In the genomic region with DNA sequence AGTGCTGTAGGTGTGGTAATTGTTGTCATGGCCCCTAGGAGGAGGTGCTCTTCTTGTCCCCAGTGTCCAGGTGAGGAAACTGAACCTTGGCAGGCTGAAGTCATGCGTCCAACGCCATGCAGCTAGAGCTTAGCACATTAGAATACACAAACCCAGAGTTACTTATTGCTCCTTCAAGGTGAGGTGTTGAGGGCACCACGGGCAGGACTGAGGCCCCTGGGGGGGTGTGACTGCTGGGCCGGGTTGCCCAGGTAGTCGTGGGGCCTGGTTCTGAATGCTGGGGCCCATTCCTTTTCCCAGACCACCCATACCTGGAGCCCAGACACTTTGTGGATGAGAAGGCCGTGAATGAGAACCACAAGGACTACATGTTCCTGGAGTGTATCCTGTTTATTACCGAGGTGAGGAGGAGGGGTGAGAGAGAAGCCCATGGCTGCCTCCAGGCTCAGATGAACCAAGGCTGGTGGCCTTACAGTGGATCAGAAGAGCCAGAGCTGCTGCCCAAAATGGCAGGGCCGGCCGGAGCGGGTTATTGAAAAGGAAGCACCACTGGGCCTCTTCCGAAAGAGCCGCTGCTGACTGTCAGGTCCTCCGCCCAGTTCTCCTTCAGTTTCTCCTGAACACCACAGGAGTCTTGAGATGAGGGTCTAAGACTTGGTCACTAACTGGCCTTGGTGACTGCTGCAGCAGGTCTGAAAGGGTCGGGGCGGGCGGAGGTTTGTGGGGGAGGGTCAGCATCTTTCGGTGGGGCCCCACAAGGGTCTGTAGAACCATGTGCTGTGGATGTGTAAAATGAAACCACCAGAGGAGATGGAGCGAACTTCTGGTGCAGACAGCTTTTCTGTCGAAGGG, we compare ENCODE assay signal across 12 cellular contexts. TPM values are rescaled to one million over a fixed set of nuclear protein-coding genes. Genes with fewer than 3 reads are reported as not detected.
DNase-seq lines count a peak whose midpoint lies in the region; ATAC-seq lines count a peak whose summit lies in the region.
"Had no signal": no experiment of that assay in that cellular context is flagged by ENCODE, and none has a peak within 500 bp of the region (broad histone marks: within the 10 kb centered on the region; RNA-seq: fewer than 3 reads in every experiment).

No MANE protein-coding gene starts in this region.

- H3K27ac Mint-ChIP-seq in T-helper 2 cell treated with Interferon-gamma antibody and Interleukin-4, amounts not matched to agents 5 μg/mL and 100 μg/mL, for 36 hours: peak overlapping the region; percentile 7
- H3K27ac Mint-ChIP-seq: T-cell had no signal

- H3K4me1 ChIP-seq in mucosa of rectum (ENCODE audit: control insufficient read depth in 2 of 2, insufficient read depth in 2 of 2, low read length in 2 of 2): peaks cover 31 to 36% of the 10 kb centered on the region in 2 donors

- H3K9me3 Mint-ChIP-seq in T-helper 2 cell treated with Interferon-gamma antibody and Interleukin-4, amounts not matched to agents 5 μg/mL and 100 μg/mL, for 36 hours: no peaks in the 10 kb centered on the region
- H3K9me3 Mint-ChIP-seq: T-cell had no signal

- no peaks in the 10 kb centered on the region for H3K27me3 ChIP-seq in mucosa of rectum (ENCODE audit: control insufficient read depth in 2 of 2, insufficient read depth in 2 of 2, low read length in 2 of 2)
- H3K27me3 ChIP-seq: neutrophil had no signal

- DNase-seq in T-helper 2 cell treated with Interferon-gamma antibody and Interleukin-4, amounts not matched to agents 5 μg/mL and 100 μg/mL, for 36 hours (ENCODE audit: low spot score): no peak
- no peak for DNase-seq in T-helper 2 cell
- no peak for DNase-seq in caudate nucleus (lab: John Stamatoyannopoulos, UW)
- DNase-seq in left lobe of liver (ENCODE audit: low spot score): no peak
- DNase-seq in DMS 273 (lab: John Stamatoyannopoulos, UW; ENCODE audit: unreplicated experiment): no peak
- no peak for DNase-seq in activated effector memory CD4-positive, alpha-beta T cell treated with anti-CD3 and anti-CD28 coated beads, Interleukin-2, amount 50 U/mL, for 16 hours
- DNase-seq: ACHN, NCI-H146, T-cell had no signal

- H3K4me1 Mint-ChIP-seq in T-helper 2 cell treated with Interferon-gamma antibody and Interleukin-4, amounts not matched to agents 5 μg/mL and 100 μg/mL, for 36 hours (ENCODE audit: low read depth): peaks cover 29% of the 10 kb centered on the region

- no peaks in the 10 kb centered on the region for H3K27me3 Mint-ChIP-seq in T-helper 2 cell treated with Interferon-gamma antibody and Interleukin-4, amounts not matched to agents 5 μg/mL and 100 μg/mL, for 36 hours (ENCODE audit: low read depth)
- H3K27me3 Mint-ChIP-seq: T-cell had no signal

- no peaks in the 10 kb centered on the region for H3K9me3 ChIP-seq in mucosa of rectum (ENCODE audit: control insufficient read depth in 2 of 2, low read length in 2 of 2)
- H3K9me3 ChIP-seq: neutrophil had no signal

- ATAC-seq in left lobe of liver: no peak
- ATAC-seq: T-cell had no signal

- no peak overlapping the region for H3K4me3 ChIP-seq in mucosa of rectum (ENCODE audit: low read length in 2 of 2)

- H3K27ac ChIP-seq in caudate nucleus (ENCODE audit: low read depth, low read length) (peak overlapping the region; percentile 16), mucosa of rectum (ENCODE audit: low read depth in 2 of 2, low read length in 2 of 2) (peak overlapping the region; percentile 99), temporal lobe (ENCODE audit: low read depth, low read length) (peak overlapping the region; percentile 100)
- H3K27ac ChIP-seq: neutrophil had no signal

- H3K4me3 Mint-ChIP-seq in T-helper 2 cell treated with Interferon-gamma antibody and Interleukin-4, amounts not matched to agents 5 μg/mL and 100 μg/mL, for 36 hours: no peak overlapping the region
- H3K4me3 Mint-ChIP-seq: T-cell had no signal

- H3K9ac ChIP-seq in mucosa of rectum (ENCODE audit: low read depth in 1 of 2, low read length in 2 of 2): peak overlapping the region in 1 of 2 donors; percentile 0

- H3K36me3 Mint-ChIP-seq in T-helper 2 cell treated with Interferon-gamma antibody and Interleukin-4, amounts not matched to agents 5 μg/mL and 100 μg/mL, for 36 hours (ENCODE audit: low read depth): peaks cover 29% of the 10 kb centered on the region

- H3K36me3 ChIP-seq in mucosa of rectum (ENCODE audit: control insufficient read depth in 2 of 2, insufficient read depth in 2 of 2, low read length in 2 of 2): peaks cover 20 to 39% of the 10 kb centered on the region in 2 donors

RNA-seq across cellular contexts. Expression of gene PTPA, which starts 26.3 kb away (rescaled TPM):
- total RNA-seq in temporal lobe (51.4 TPM), left lobe of liver (62.3 TPM)

RNA-seq across cellular contexts. Expression of gene CRAT, which starts 26.9 kb away (rescaled TPM):
- total RNA-seq in temporal lobe (15.7 TPM), left lobe of liver (105 TPM)

RNA-seq across cellular contexts. Expression of gene IER5L, which starts 40.5 kb away (rescaled TPM):
- total RNA-seq in temporal lobe: 20.2 TPM
- 4.5 TPM for total RNA-seq in left lobe of liver

RNA-seq across cellular contexts. Expression of gene DOLPP1, which starts 56.6 kb away (rescaled TPM):
- total RNA-seq in temporal lobe (9.8 TPM), left lobe of liver (21.7 TPM)

Comparison
In these comparisons a context has a peak if more than half of its experiments do, and no peak if none do; other contexts are left out.
1. H3K27ac ChIP-seq: peak in every context shown above with its lines; median percentile 100 in temporal lobe; 99 in mucosa of rectum; 16 in caudate nucleus.